In genomic region chr20:41245086-41245707, GRCh38 we compare ENCODE assay signal across 10 cellular contexts.
DNase-seq lines count a peak whose midpoint lies in the region; ATAC-seq, FAIRE-seq and TF ChIP-seq lines count a peak whose summit lies in the region.
"Had no signal": no experiment of that assay in that cellular context is flagged by ENCODE, and none has a peak within 500 bp of the region (broad histone marks: within the 10 kb centered on the region; RNA-seq: fewer than 3 reads in every experiment).

No MANE protein-coding gene starts in this region.

- POLR2A ChIA-PET in WTC11 (lab: Charles Lee), result no interaction called here

- no peaks in the 10 kb centered on the region for H3K36me3 Mint-ChIP-seq in WTC11

- no peaks in the 10 kb centered on the region for H3K9me3 Mint-ChIP-seq in WTC11

- CTCF ChIA-PET in WTC11 (lab: Charles Lee), result interaction anchor here (1.0 to 1.3 kb wide), 6 partner anchors 13 to 113 kb away, joined by 3 to 6 read pairs (median 4); partner anchors contain the start of gene LPIN3

- no peak overlapping the region for H3K4me3 ChIP-seq in left ventricle myocardium inferior
- H3K4me3 ChIP-seq: SJCRH30 had no signal

- H3K27me3 Mint-ChIP-seq in WTC11 (ENCODE audit: low read depth), result peaks cover 59% of the 10 kb centered on the region

- H3K27ac Mint-ChIP-seq in WTC11, result no peak overlapping the region

- H3K27ac ChIP-seq in left ventricle myocardium inferior (replicated peaks), result peak overlapping the region; percentile 94
- H3K27ac ChIP-seq: neutrophil, SJCRH30 had no signal

- H3K9me3 ChIP-seq in left ventricle myocardium inferior (replicated peaks), result no peaks in the 10 kb centered on the region
- H3K9me3 ChIP-seq: neutrophil, SJCRH30 had no signal

- H3K4me3 Mint-ChIP-seq in WTC11, result no peak overlapping the region

- DNase-seq in GM03348 (ENCODE audit: low spot score), result peak; percentile 37
- peak; percentile 24 for DNase-seq in WTC11 (ENCODE audit: low spot score)
- no peak for DNase-seq in left ventricle myocardium inferior
- DNase-seq in renal cortical epithelial cell (ENCODE audit: low read depth), result peak; percentile 52
- no peak for DNase-seq in RCC 7860 (ENCODE audit: low spot score)
- DNase-seq in NCI-H748 (lab: John Stamatoyannopoulos, UW; ENCODE audit: unreplicated experiment), result no peak
- DNase-seq: SJCRH30 had no signal

- TF ChIP-seq CTCF in WTC11 (IDR thresholded peaks at IDR 0.05), result no peak
- peak; percentile 60 for TF ChIP-seq CTCF in left ventricle myocardium inferior (IDR thresholded peaks at IDR 0.05; ENCODE audit: borderline replicate concordance)

- H3K4me1 ChIP-seq in left ventricle myocardium inferior, result peaks cover 70% of the 10 kb centered on the region

- H3K4me1 Mint-ChIP-seq in WTC11, result peaks cover 4% of the 10 kb centered on the region; the same call in 1 of the 2 replicates

- H3K36me3 ChIP-seq in left ventricle myocardium inferior, result no peaks in the 10 kb centered on the region
- H3K36me3 ChIP-seq: neutrophil, SJCRH30 had no signal

- H3K27me3 ChIP-seq in left ventricle myocardium inferior (ENCODE audit: low read depth), result no peaks in the 10 kb centered on the region
- H3K27me3 ChIP-seq: neutrophil, SJCRH30 had no signal

- no peak for FAIRE-seq in RCC 7860 (lab: Jason Lieb, UNC)

- intact Hi-C loops in left ventricle myocardium inferior (cut with micrococcal nuclease), result no loop called here

- ATAC-seq in WTC11 (peak; percentile 80), HG03469 (IDR thresholded peaks at IDR 0.05; ENCODE audit: unreplicated experiment) (no peak), HG02763 (IDR thresholded peaks at IDR 0.05; ENCODE audit: unreplicated experiment) (no peak)

TF ChIP-seq in WTC11, 78 proteins besides CTCF, POLR2A, EP300 and RAD21:
- TF ChIP-seq SP1 (CRISPR knock-in tag; conservative IDR thresholded peaks at IDR 0.05) (no peak), ZNF281 (CRISPR knock-in tag; IDR thresholded peaks at IDR 0.05) (no peak), OVOL2 (CRISPR knock-in tag; IDR thresholded peaks at IDR 0.05; ENCODE audit: borderline replicate concordance) (no peak), ZNF317 (CRISPR knock-in tag; IDR thresholded peaks at IDR 0.05; ENCODE audit: borderline replicate concordance, low read depth) (no peak), TEAD4 (CRISPR knock-in tag; IDR thresholded peaks at IDR 0.05) (no peak), ZNF263 (CRISPR knock-in tag; IDR thresholded peaks at IDR 0.05; ENCODE audit: low read depth) (no peak), E2F4 (CRISPR knock-in tag; IDR thresholded peaks at IDR 0.05; ENCODE audit: borderline replicate concordance, low read depth) (no peak), ATF2 (CRISPR knock-in tag; IDR thresholded peaks at IDR 0.05; ENCODE audit: borderline replicate concordance, low read depth) (no peak), E2F5 (CRISPR knock-in tag; IDR thresholded peaks at IDR 0.05) (no peak), FOXJ3 (CRISPR knock-in tag; IDR thresholded peaks at IDR 0.05; ENCODE audit: borderline replicate concordance) (no peak)

Comparison
In these comparisons a context has a peak if more than half of its experiments do, and no peak if none do; other contexts are left out.
1. DNase-seq: peak in GM03348 (single experiment), WTC11 (single experiment) and renal cortical epithelial cell (single experiment); none in left ventricle myocardium inferior (single experiment), RCC 7860 (single experiment) and NCI-H748 (single experiment).